10 cellular contexts compared by ENCODE assay signal in genomic region chr12:115599251-115599811, GRCh38.
A peak's percentile ranks its signal among the peaks of the same experiment; 100 is the strongest.
DNase-seq lines count a peak whose midpoint lies in the region; ATAC-seq, FAIRE-seq and TF ChIP-seq lines count a peak whose summit lies in the region.
"Had no signal": no experiment of that assay in that cellular context is flagged by ENCODE, and none has a peak within 500 bp of the region (broad histone marks: within the 10 kb centered on the region; RNA-seq: fewer than 3 reads in every experiment).

No MANE protein-coding gene starts in this region.

- H3K79me2 ChIP-seq in neural progenitor cell (ENCODE audit: low read depth): no peaks in the 10 kb centered on the region

- H3K36me3 ChIP-seq in A673 (ENCODE audit: insufficient read depth, low read length, poor library complexity, severe bottlenecking): no peaks in the 10 kb centered on the region
- H3K36me3 ChIP-seq in neural progenitor cell: no peaks in the 10 kb centered on the region
- H3K36me3 ChIP-seq: neutrophil had no signal

- no peak for TF ChIP-seq POLR2A in GM12891 (IDR thresholded peaks at IDR 0.05; ENCODE audit: low read depth, low read length)

- H3K4me1 ChIP-seq in A673 (ENCODE audit: insufficient read depth, low read length, poor library complexity, severe bottlenecking) (no peaks in the 10 kb centered on the region), neural progenitor cell (peaks cover 12% of the 10 kb centered on the region)

- H3K4me3 ChIP-seq in A673 (ENCODE audit: low read depth, low read length, poor library complexity, severe bottlenecking): no peak overlapping the region
- H3K4me3 ChIP-seq in dorsolateral prefrontal cortex: peak overlapping the region in 57 of 59 donors; percentile 7 to 66 (median 38)
- no peak overlapping the region for H3K4me3 ChIP-seq in neural progenitor cell

- H3K9me3 Mint-ChIP-seq in neural progenitor cell: no peaks in the 10 kb centered on the region
- peaks cover 0 to 4% of the 10 kb centered on the region in 2 donors for H3K9me3 Mint-ChIP-seq in stimulated activated naive CD8-positive, alpha-beta T cell treated with anti-CD3 and anti-CD28 coated beads, Interleukin-15, amount 100 ng/mL, for 72 hours
- no peaks in the 10 kb centered on the region for H3K9me3 Mint-ChIP-seq in activated naive CD4-positive, alpha-beta T cell treated with anti-CD3 and anti-CD28 coated beads, Interleukin-2, amount 10 ng/mL, durations not matched to agents 7 days and 5 days

- intact Hi-C loops in A673 (cut with micrococcal nuclease; ENCODE audit: unreplicated experiment) (no loop called here), dorsolateral prefrontal cortex (cut with DNase I) (loop anchor here in 1 of 2 donors (5.0 kb wide), 1 partner anchor 92 kb away; no protein-coding TSS in a partner anchor)

- H3K36me3 Mint-ChIP-seq in neural progenitor cell: no peaks in the 10 kb centered on the region
- no peaks in the 10 kb centered on the region for H3K36me3 Mint-ChIP-seq in activated naive CD4-positive, alpha-beta T cell treated with anti-CD3 and anti-CD28 coated beads, Interleukin-2, amount 10 ng/mL, durations not matched to agents 7 days and 5 days

- FAIRE-seq in GM12891 (lab: Jason Lieb, UNC): no peak

- H4K20me1 ChIP-seq in neural progenitor cell (ENCODE audit: low read depth): no peaks in the 10 kb centered on the region

- peak overlapping the region; percentile 52 for H3K4me2 ChIP-seq in neural progenitor cell

- H3K27me3 Mint-ChIP-seq in neural progenitor cell (ENCODE audit: insufficient read depth, low read depth): peaks cover 3% of the 10 kb centered on the region
- H3K27me3 Mint-ChIP-seq in stimulated activated naive CD8-positive, alpha-beta T cell treated with anti-CD3 and anti-CD28 coated beads, Interleukin-15, amount 100 ng/mL, for 72 hours: peaks cover 31% of the 10 kb centered on the region
- peaks cover 7% of the 10 kb centered on the region for H3K27me3 Mint-ChIP-seq in activated naive CD4-positive, alpha-beta T cell treated with anti-CD3 and anti-CD28 coated beads, Interleukin-2, amount 10 ng/mL, durations not matched to agents 7 days and 5 days

- H3F3A ChIP-seq in neural progenitor cell (ENCODE audit: low read depth): no peaks in the 10 kb centered on the region

- H3K27ac ChIP-seq in A673 (ENCODE audit: low read depth, low read length, poor library complexity, severe bottlenecking) (no peak overlapping the region), dorsolateral prefrontal cortex (peak overlapping the region in 10 of 59 donors; percentile 0 to 66 (median 49)), neural progenitor cell (no peak overlapping the region)
- H3K27ac ChIP-seq: neutrophil had no signal

- H2AFZ ChIP-seq in neural progenitor cell (replicated peaks): no peak overlapping the region

- H3K4me3 Mint-ChIP-seq in neural progenitor cell: no peak overlapping the region
- H3K4me3 Mint-ChIP-seq in stimulated activated naive CD8-positive, alpha-beta T cell treated with anti-CD3 and anti-CD28 coated beads, Interleukin-15, amount 100 ng/mL, for 72 hours: no peak overlapping the region
- H3K4me3 Mint-ChIP-seq in activated naive CD4-positive, alpha-beta T cell treated with anti-CD3 and anti-CD28 coated beads, Interleukin-2, amount 10 ng/mL, durations not matched to agents 7 days and 5 days: no peak overlapping the region

- peak; percentile 6 for DNase-seq in A673 (ENCODE audit: low spot score)
- peak; percentile 76 for DNase-seq in NCI-H187 treated with DMSO at 0.1 percent for 48 hours (lab: John Stamatoyannopoulos, UW)
- DNase-seq in dorsolateral prefrontal cortex: no peak
- peak; percentile 50 for DNase-seq in neural progenitor cell (ENCODE audit: low spot score)
- DNase-seq in foreskin melanocyte: no peak
- DNase-seq in stimulated activated naive CD8-positive, alpha-beta T cell treated with anti-CD3 and anti-CD28 coated beads, Interleukin-15, amount 100 ng/mL, for 72 hours: no peak
- DNase-seq in activated naive CD4-positive, alpha-beta T cell treated with anti-CD3 and anti-CD28 coated beads, Interleukin-2, amount 10 ng/mL, durations not matched to agents 7 days and 5 days: no peak
- DNase-seq in GM12891 (ENCODE audit: insufficient read length, low spot score): no peak
- DNase-seq: AML-193 had no signal

- CTCF ChIA-PET in A673 (lab: Charles Lee): no interaction called here
- CTCF ChIA-PET in activated naive CD4-positive, alpha-beta T cell treated with anti-CD3 and anti-CD28 coated beads, Interleukin-2, amount 10 ng/mL, durations not matched to agents 7 days and 5 days (lab: Charles Lee): no interaction called here

- H3K9me3 ChIP-seq in A673 (ENCODE audit: low read depth, low read length, poor library complexity, severe bottlenecking) (no peaks in the 10 kb centered on the region), neural progenitor cell (ENCODE audit: low read depth) (no peaks in the 10 kb centered on the region)
- H3K9me3 ChIP-seq: neutrophil had no signal

- TF ChIP-seq CTCF in A673 (conservative IDR thresholded peaks at IDR 0.05; ENCODE audit: low read depth, low read length) (no peak), dorsolateral prefrontal cortex (IDR thresholded peaks at IDR 0.05 in 54 of 56, conservative IDR thresholded peaks at IDR 0.05 in 2 of 56; ENCODE audit: low read depth in 1 of 56, partially characterized antibody in 56 of 56) (no peak), neural progenitor cell (IDR thresholded peaks at IDR 0.05) (no peak)

- no peak for ATAC-seq in stimulated activated naive CD8-positive, alpha-beta T cell treated with anti-CD3 and anti-CD28 coated beads, Interleukin-15, amount 100 ng/mL, for 72 hours

- peaks cover 4% of the 10 kb centered on the region for H3K4me1 Mint-ChIP-seq in neural progenitor cell
- no peaks in the 10 kb centered on the region for H3K4me1 Mint-ChIP-seq in stimulated activated naive CD8-positive, alpha-beta T cell treated with anti-CD3 and anti-CD28 coated beads, Interleukin-15, amount 100 ng/mL, for 72 hours
- no peaks in the 10 kb centered on the region for H3K4me1 Mint-ChIP-seq in activated naive CD4-positive, alpha-beta T cell treated with anti-CD3 and anti-CD28 coated beads, Interleukin-2, amount 10 ng/mL, durations not matched to agents 7 days and 5 days

- H3K27ac Mint-ChIP-seq in neural progenitor cell: no peak overlapping the region
- H3K27ac Mint-ChIP-seq in stimulated activated naive CD8-positive, alpha-beta T cell treated with anti-CD3 and anti-CD28 coated beads, Interleukin-15, amount 100 ng/mL, for 72 hours: no peak overlapping the region
- H3K27ac Mint-ChIP-seq in activated naive CD4-positive, alpha-beta T cell treated with anti-CD3 and anti-CD28 coated beads, Interleukin-2, amount 10 ng/mL, durations not matched to agents 7 days and 5 days: no peak overlapping the region

- no peak overlapping the region for H3K9ac ChIP-seq in neural progenitor cell

- BruUV-seq in A673 (replicated peaks; lab: Mats Ljungman, UMichigan): no TSS peak

- POLR2A ChIA-PET in A673 (lab: Charles Lee; ENCODE audit: low non-redundant PET): no interaction called here

- H3K27me3 ChIP-seq in A673 (replicated peaks; ENCODE audit: insufficient read depth, low read depth, low read length, poor library complexity): no peaks in the 10 kb centered on the region
- peaks cover 0 to 82% (median 25%) of the 10 kb centered on the region in 45 donors for H3K27me3 ChIP-seq in dorsolateral prefrontal cortex
- no peaks in the 10 kb centered on the region for H3K27me3 ChIP-seq in neural progenitor cell

TF ChIP-seq in GM12891, 5 proteins besides CTCF, POLR2A, EP300 and RAD21:
- TF ChIP-seq SPI1 (IDR thresholded peaks at IDR 0.05; ENCODE audit: low read depth, low read length): no peak
- no peak for TF ChIP-seq POLR2AphosphoS5 (IDR thresholded peaks at IDR 0.05; ENCODE audit: low read depth, low read length)
- no peak for TF ChIP-seq PAX5 (IDR thresholded peaks at IDR 0.05; ENCODE audit: insufficient read depth, low read length, severe bottlenecking)

Comparison
In these comparisons a context has a peak if more than half of its experiments do, and no peak if none do; other contexts are left out.
1. DNase-seq: peak in A673 (single experiment), NCI-H187 treated with DMSO at 0.1 percent for 48 hours (single experiment) and neural progenitor cell (single experiment); none in dorsolateral prefrontal cortex (0 of 10), foreskin melanocyte (single experiment), stimulated activated naive CD8-positive, alpha-beta T cell treated with anti-CD3 and anti-CD28 coated beads, Interleukin-15, amount 100 ng/mL, for 72 hours (0 of 2), activated naive CD4-positive, alpha-beta T cell treated with anti-CD3 and anti-CD28 coated beads, Interleukin-2, amount 10 ng/mL, durations not matched to agents 7 days and 5 days (single experiment) and GM12891 (single experiment).
2. H3K4me3 ChIP-seq: peak in dorsolateral prefrontal cortex (57 of 59); none in A673 (single experiment) and neural progenitor cell (single experiment).